In genomic region chr1:180156631-180157091, GRCh38 we compare ENCODE assay signal across 9 cellular contexts. TPM values are rescaled to one million over a fixed set of nuclear protein-coding genes. Genes with fewer than 3 reads are reported as not detected.
A peak's percentile ranks its signal among the peaks of the same experiment; 100 is the strongest.
DNase-seq lines count a peak whose midpoint lies in the region; TF ChIP-seq lines count a peak whose summit lies in the region.
"Had no signal": no experiment of that assay in that cellular context is flagged by ENCODE, and none has a peak within 500 bp of the region (broad histone marks: within the 10 kb centered on the region; RNA-seq: fewer than 3 reads in every experiment).

No MANE protein-coding gene starts in this region.

- no peak for TF ChIP-seq CTCF in PC-9 (conservative IDR thresholded peaks at IDR 0.05)

- H3K36me3 ChIP-seq in PC-9 (ENCODE audit: low read depth) = 0 out of 2 replicates have a peak, but pooled peaks cover 9% of the 10 kb centered on the region
- H3K36me3 ChIP-seq in esophagus (ENCODE audit: control insufficient read depth in 2 of 2, insufficient read depth in 2 of 2, low read length in 1 of 2) = peaks cover 0 to 9% of the 10 kb centered on the region in 2 donors
- H3K36me3 ChIP-seq in skeletal muscle satellite cell (ENCODE audit: insufficient read depth, low read length) = no peaks in the 10 kb centered on the region

- H3K27me3 ChIP-seq in PC-9 (ENCODE audit: insufficient read depth, low read depth) = no peaks in the 10 kb centered on the region
- no peaks in the 10 kb centered on the region for H3K27me3 ChIP-seq in esophagus (ENCODE audit: control insufficient read depth in 1 of 2, insufficient read depth in 2 of 2, low read length in 2 of 2)
- no peaks in the 10 kb centered on the region for H3K27me3 ChIP-seq in skeletal muscle satellite cell (ENCODE audit: control insufficient read depth, insufficient read depth, low read length)

- peak overlapping the region; percentile 81 for H3K9ac ChIP-seq in skeletal muscle satellite cell (ENCODE audit: low read depth, low read length)

- POLR2A ChIA-PET in PC-9 (lab: Charles Lee; ENCODE audit: unreplicated experiment) = no interaction called here

- H3K9me2 ChIP-seq in PC-9 (ENCODE audit: insufficient read depth) = no peaks in the 10 kb centered on the region

- peaks cover 31% of the 10 kb centered on the region; the same call in 1 of the 2 replicates for H3F3A ChIP-seq in PC-9 (ENCODE audit: insufficient read depth, low read depth)

- no peaks in the 10 kb centered on the region; the same call in 1 of the 2 replicates for H4K20me1 ChIP-seq in PC-9 (ENCODE audit: insufficient read depth)

- intact Hi-C loops in PC-9 (cut with micrococcal nuclease; ENCODE audit: unreplicated experiment) = no loop called here

- H3K4me3 ChIP-seq in PC-9 (peak overlapping the region; percentile 80; the same call in 1 of the 2 replicates), esophagus (ENCODE audit: low read depth in 1 of 2, low read length in 2 of 2) (peak overlapping the region; percentile 38 to 78), skeletal muscle satellite cell (ENCODE audit: low read length) (peak overlapping the region; percentile 82)

- H3K4me1 ChIP-seq in PC-9 (replicated peaks; ENCODE audit: insufficient read depth) (peaks cover 49% of the 10 kb centered on the region), esophagus (ENCODE audit: control insufficient read depth in 2 of 2, insufficient read depth in 2 of 2, low read length in 1 of 2) (peaks cover 2 to 19% of the 10 kb centered on the region in 2 donors), skeletal muscle satellite cell (ENCODE audit: control insufficient read depth, insufficient read depth, low read length) (peaks cover 39% of the 10 kb centered on the region)

- CTCF ChIA-PET in PC-9 (lab: Charles Lee) = no interaction called here

- no peak overlapping the region for H2AFZ ChIP-seq in PC-9

- H3K4me2 ChIP-seq in PC-9 (peak overlapping the region; percentile 85), skeletal muscle satellite cell (ENCODE audit: low read length) (peak overlapping the region; percentile 95)

- WGBS in esophagus, 2 donors = 64 to 82% methylated on average over 2 of the region's 2 CpGs

- no TSS peak for BruUV-seq in PC-9 (replicated peaks; lab: Mats Ljungman, UMichigan)

- peaks cover 69% of the 10 kb centered on the region for H3K79me2 ChIP-seq in PC-9 (ENCODE audit: low read depth)

- DNase-seq in NCI-H526 treated with DMSO at 0.1 percent for 48 hours (lab: John Stamatoyannopoulos, UW) (peak; percentile 35), NCI-H526 (lab: John Stamatoyannopoulos, UW) (no peak), PC-9 (peak in 1 of 2 experiments; percentile 59), mucosa of gallbladder (ENCODE audit: low spot score) (no peak), medulla oblongata (ENCODE audit: extremely low spot score) (no peak), GDM1 (lab: John Stamatoyannopoulos, UW) (no peak)
- DNase-seq: ACHN had no signal

- H3K9me3 ChIP-seq in PC-9 (ENCODE audit: insufficient read depth, low read depth) (no peaks in the 10 kb centered on the region), esophagus (ENCODE audit: control insufficient read depth in 2 of 2, insufficient read depth in 1 of 2, low read depth in 1 of 2, low read length in 1 of 2) (no peaks in the 10 kb centered on the region), skeletal muscle satellite cell (replicated peaks; ENCODE audit: low read length) (no peaks in the 10 kb centered on the region)

- peak overlapping the region; percentile 73 for H3K27ac ChIP-seq in PC-9
- H3K27ac ChIP-seq in esophagus (ENCODE audit: low read depth in 2 of 2, low read length in 1 of 2) = no peak overlapping the region

RNA-seq across cellular contexts. Expression of gene QSOX1, which starts 2.0 kb away (rescaled TPM):
- total RNA-seq in PC-9 (2021) = 226 and 263 TPM in 2 replicates
- polyA plus RNA-seq in esophagus = 100 to 1,000 TPM in 1 of 2 donors, 10 to 100 TPM in 1; 50.6 to 173 TPM
- 156 and 172 TPM in 2 replicates for total RNA-seq in skeletal muscle satellite cell (2012; rRNA removed)
- 395 TPM for total RNA-seq in mucosa of gallbladder
